In the genomic region with DNA sequence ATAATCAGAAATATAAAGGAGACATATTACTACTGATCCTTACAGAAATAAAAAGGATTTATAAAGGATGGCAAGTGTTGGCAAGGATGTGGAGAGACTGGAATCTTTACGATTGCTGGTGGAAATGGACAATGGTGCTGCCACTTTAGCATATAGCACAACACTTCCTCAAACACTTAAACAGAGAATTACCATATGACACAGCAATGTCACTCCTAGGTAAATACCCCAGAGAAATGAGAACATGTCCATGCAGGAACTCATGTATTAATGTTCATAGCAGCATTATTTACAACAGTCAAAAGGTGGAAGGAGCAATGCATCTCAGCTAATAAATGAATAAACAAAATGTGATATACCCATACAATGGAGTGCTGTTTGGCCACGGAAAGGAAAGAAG, we compare ENCODE assay signal across 13 cellular contexts.
DNase-seq lines count a peak whose midpoint lies in the region; ATAC-seq and TF ChIP-seq lines count a peak whose summit lies in the region.
"Had no signal": no experiment of that assay in that cellular context is flagged by ENCODE, and none has a peak within 500 bp of the region (broad histone marks: within the 10 kb centered on the region; RNA-seq: fewer than 3 reads in every experiment).

No MANE protein-coding gene starts in this region.

- intact Hi-C loops in left colon (cut with DNase I, micrococcal nuclease): no loop called here

- H3K79me2 ChIP-seq in OCI-LY3 (ENCODE audit: low read length): no peaks in the 10 kb centered on the region

- H3K4me2 ChIP-seq in OCI-LY3 (ENCODE audit: low read length): peak overlapping the region; percentile 17; the same call in 1 of the 2 replicates
- H3K4me2 ChIP-seq: BLaER1 treated with 17β-estradiol and CSF1 and Interleukin-3, amounts not matched to agents 10 nM and 100 nM had no signal

- no peaks in the 10 kb centered on the region for H4K20me1 ChIP-seq in OCI-LY3 (ENCODE audit: insufficient read depth, low read length)
- H4K20me1 ChIP-seq: BLaER1 treated with 17β-estradiol and CSF1 and Interleukin-3, amounts not matched to agents 10 nM and 100 nM had no signal

- TF ChIP-seq CTCF in OCI-LY3 (IDR thresholded peaks at IDR 0.05; ENCODE audit: low read depth, low read length): no peak

- no peak overlapping the region for H3K4me3 ChIP-seq in OCI-LY3 (ENCODE audit: low read length)
- H3K4me3 ChIP-seq: BLaER1 treated with 17β-estradiol and CSF1 and Interleukin-3, amounts not matched to agents 10 nM and 100 nM had no signal

- peak; percentile 38 for DNase-seq in NCI-H526 treated with DMSO at 0.1 percent for 48 hours (lab: John Stamatoyannopoulos, UW)
- no peak for DNase-seq in NCI-H526 (lab: John Stamatoyannopoulos, UW)
- peak; percentile 6 for DNase-seq in ecto neural progenitor cell (ENCODE audit: low spot score)
- no peak for DNase-seq in left colon
- DNase-seq in T1000 (lab: John Stamatoyannopoulos, UW): no peak
- DNase-seq: Caco-2; CD4-positive, CD25-positive, alpha-beta regulatory T cell; DMS79 treated with DMSO at 0.1 percent for 48 hours; GF-D8; H9 had no signal

- no peak overlapping the region for H3K9ac ChIP-seq in OCI-LY3 (ENCODE audit: low read length)
- H3K9ac ChIP-seq: BLaER1 treated with 17β-estradiol and CSF1 and Interleukin-3, amounts not matched to agents 10 nM and 100 nM had no signal

- H2AFZ ChIP-seq in OCI-LY3 (ENCODE audit: low read depth, low read length): no peak overlapping the region

- H3K9me3 ChIP-seq in OCI-LY3 (ENCODE audit: insufficient read depth, low read length): peaks cover 8% of the 10 kb centered on the region; the same call in 1 of the 2 replicates

- peak; percentile 54 for ATAC-seq in left colon
- ATAC-seq in activated CD4-positive, CD25-positive, alpha-beta regulatory T cell treated with anti-CD3 and anti-CD28 coated beads, Interleukin-2, amount 50 U/mL, for 24 hours: no peak

- H3K4me1 ChIP-seq in OCI-LY3 (ENCODE audit: low read length): peaks cover 8% of the 10 kb centered on the region
- H3K4me1 ChIP-seq: Caco-2 had no signal

- no peaks in the 10 kb centered on the region for H3K27me3 ChIP-seq in OCI-LY3 (ENCODE audit: low read depth, low read length)
- H3K27me3 ChIP-seq: BLaER1 treated with 17β-estradiol and CSF1 and Interleukin-3, amounts not matched to agents 10 nM and 100 nM had no signal

- H3K27ac ChIP-seq in OCI-LY3 (ENCODE audit: low read length): no peak overlapping the region
- H3K27ac ChIP-seq: BLaER1 treated with 17β-estradiol and CSF1 and Interleukin-3, amounts not matched to agents 10 nM and 100 nM had no signal

- H3K36me3 ChIP-seq in OCI-LY3 (replicated peaks; ENCODE audit: low read depth, low read length): no peaks in the 10 kb centered on the region

Comparison
In these comparisons a context has a peak if more than half of its experiments do, and no peak if none do; other contexts are left out.
1. DNase-seq: peak in NCI-H526 treated with DMSO at 0.1 percent for 48 hours (single experiment) and ecto neural progenitor cell (single experiment); none in NCI-H526 (0 of 2), left colon (0 of 2) and T1000 (single experiment).